Comparison of ENCODE assay signal across 8 cellular contexts in genomic region chr3:132660745-132661067, GRCh38. TPM values are rescaled to one million over a fixed set of nuclear protein-coding genes. Genes with fewer than 3 reads are reported as not detected.
DNase-seq lines count a peak whose midpoint lies in the region; ATAC-seq, FAIRE-seq and TF ChIP-seq lines count a peak whose summit lies in the region.

No MANE protein-coding gene starts in this region.

- no peaks in the 10 kb centered on the region for H3F3A ChIP-seq in DOHH2 (ENCODE audit: control insufficient read depth, insufficient read depth)
- H3F3A ChIP-seq in PC-3 (ENCODE audit: low read length, unreplicated experiment) = peaks cover 2% of the 10 kb centered on the region

- H3K36me3 Mint-ChIP-seq in naive thymus-derived CD4-positive, alpha-beta T cell = peaks cover 0 to 8% (median 3%) of the 10 kb centered on the region in 5 donors

- BruUV-seq in PC-3 (replicated peaks; lab: Mats Ljungman, UMichigan) = no TSS peak

- H3K27me3 Mint-ChIP-seq in naive thymus-derived CD4-positive, alpha-beta T cell = no peaks in the 10 kb centered on the region

- peak overlapping the region; percentile 86 for H3K4me3 ChIP-seq in DOHH2 (ENCODE audit: low read length)
- peak overlapping the region; percentile 93 for H3K4me3 ChIP-seq in PC-3 (ENCODE audit: low read length)
- peak overlapping the region; percentile 99 for H3K4me3 ChIP-seq in naive thymus-derived CD4-positive, alpha-beta T cell (ENCODE audit: low read length)

- TF ChIP-seq POLR2A in H54 (IDR thresholded peaks at IDR 0.05; ENCODE audit: low read depth, low read length) = no peak

- H3K4me3 Mint-ChIP-seq in naive thymus-derived CD4-positive, alpha-beta T cell = peak overlapping the region; percentile 84 to 98 (median 97)

- H4K20me1 ChIP-seq in DOHH2 (ENCODE audit: control insufficient read depth, insufficient read depth, low read depth, low read length) (no peaks in the 10 kb centered on the region), PC-3 (ENCODE audit: low read length) (peaks cover 6% of the 10 kb centered on the region; the same call in 1 of the 2 replicates)

- H3K9me2 ChIP-seq in DOHH2 (replicated peaks; ENCODE audit: control insufficient read depth, low read length) (no peaks in the 10 kb centered on the region), PC-3 (replicated peaks; ENCODE audit: low read length) (no peaks in the 10 kb centered on the region)

- intact Hi-C loops in PC-3 (cut with micrococcal nuclease) = no loop called here
- intact Hi-C loops in naive thymus-derived CD4-positive, alpha-beta T cell (cut with micrococcal nuclease) = loop anchor here (1.0 to 10.0 kb wide), 9 partner anchors 62 to 1825 kb away; partner anchors contain the start of genes DNAJC13 (in 2 of the 2), NPHP3 (in 2 of the 2), ANAPC13 (in 1 of the 2) and ATP2C1 (in 1 of the 2)

- H3K27ac ChIP-seq in DOHH2 (ENCODE audit: low read depth, low read length) (peak overlapping the region; percentile 36), PC-3 (ENCODE audit: low read length) (peak overlapping the region; percentile 35; the same call in 1 of the 2 replicates), epithelial cell of prostate (peak overlapping the region; percentile 79)
- H3K27ac ChIP-seq in naive thymus-derived CD4-positive, alpha-beta T cell (ENCODE audit: low read depth, low read length) = peak overlapping the region; percentile 92

- CTCF ChIA-PET in PC-3 (lab: Charles Lee) = interaction anchor here (0.5 kb wide), 1 partner anchor 9 kb away, joined by 4 read pairs; no protein-coding TSS in a partner anchor
- CTCF ChIA-PET in naive thymus-derived CD4-positive, alpha-beta T cell (lab: Charles Lee) = interaction anchor here (0.5 to 2.2 kb wide), 4 partner anchors 12 to 128 kb away, joined by 3 to 6 read pairs (median 3); no protein-coding TSS in a partner anchor

- peak overlapping the region; percentile 96 for H2AFZ ChIP-seq in PC-3 (ENCODE audit: low read length)

- DNase-seq in H54 (ENCODE audit: insufficient read length, low spot score) (no peak), PC-3 (peak; percentile 15), epithelial cell of prostate (ENCODE audit: low read depth, low spot score) (no peak), GDM1 (lab: John Stamatoyannopoulos, UW) (no peak), NCI-H2029 treated with DMSO at 0.1 percent for 48 hours (lab: John Stamatoyannopoulos, UW) (no peak)
- no peak for DNase-seq in naive thymus-derived CD4-positive, alpha-beta T cell

- H3K9me3 ChIP-seq in DOHH2 (ENCODE audit: control insufficient read depth, insufficient read depth, low read length) (no peaks in the 10 kb centered on the region), PC-3 (ENCODE audit: low read length) (no peaks in the 10 kb centered on the region)
- H3K9me3 ChIP-seq in naive thymus-derived CD4-positive, alpha-beta T cell (ENCODE audit: control insufficient read depth in 2 of 3, low read length in 3 of 3) = no peaks in the 10 kb centered on the region

- H3K36me3 ChIP-seq in DOHH2 (ENCODE audit: control insufficient read depth, low read length) (peaks cover 19% of the 10 kb centered on the region), PC-3 (ENCODE audit: low read depth, low read length) (no peaks in the 10 kb centered on the region)
- peaks cover 0 to 14% (median 0%) of the 10 kb centered on the region in 3 experiments for H3K36me3 ChIP-seq in naive thymus-derived CD4-positive, alpha-beta T cell (ENCODE audit: control insufficient read depth in 2 of 3, insufficient read depth in 3 of 3, low read length in 3 of 3)

- H3K9me3 Mint-ChIP-seq in naive thymus-derived CD4-positive, alpha-beta T cell = no peaks in the 10 kb centered on the region

- peaks cover 89% of the 10 kb centered on the region for H3K79me2 ChIP-seq in DOHH2 (ENCODE audit: control insufficient read depth, low read length)
- peaks cover 66% of the 10 kb centered on the region for H3K79me2 ChIP-seq in PC-3 (ENCODE audit: low read length)

- ATAC-seq in PC-3 (peak; percentile 9), HG03108 (IDR thresholded peaks at IDR 0.05; ENCODE audit: unreplicated experiment) (no peak)
- no peak for ATAC-seq in naive thymus-derived CD4-positive, alpha-beta T cell

- H3K4me1 ChIP-seq in DOHH2 (ENCODE audit: control insufficient read depth, low read length) (peaks cover 31% of the 10 kb centered on the region), PC-3 (ENCODE audit: insufficient read depth, low read length) (peaks cover 24% of the 10 kb centered on the region)
- H3K4me1 ChIP-seq in naive thymus-derived CD4-positive, alpha-beta T cell (ENCODE audit: control insufficient read depth in 2 of 2, insufficient read depth in 2 of 2, low read length in 2 of 2) = peaks cover 9 to 19% of the 10 kb centered on the region in 2 donors

- no peak for TF ChIP-seq CTCF in DOHH2 (IDR thresholded peaks at IDR 0.05; ENCODE audit: low read depth, low read length, poor library complexity, severe bottlenecking)
- no peak for TF ChIP-seq CTCF in PC-3 (conservative IDR thresholded peaks at IDR 0.05; ENCODE audit: low read depth, low read length)

- FAIRE-seq in H54 (lab: Jason Lieb, UNC) = peak; percentile 33

- peaks cover 43 to 79% (median 69%) of the 10 kb centered on the region in 7 donors for H3K4me1 Mint-ChIP-seq in naive thymus-derived CD4-positive, alpha-beta T cell

- H3K27me3 ChIP-seq in DOHH2 (ENCODE audit: control insufficient read depth, low read length) = no peaks in the 10 kb centered on the region
- no peaks in the 10 kb centered on the region for H3K27me3 ChIP-seq in PC-3 (ENCODE audit: low read length)
- H3K27me3 ChIP-seq in naive thymus-derived CD4-positive, alpha-beta T cell (ENCODE audit: control insufficient read depth in 2 of 2, insufficient read depth in 2 of 2, low read length in 2 of 2) = no peaks in the 10 kb centered on the region

- peak overlapping the region; percentile 95 to 98 (median 96) for H3K27ac Mint-ChIP-seq in naive thymus-derived CD4-positive, alpha-beta T cell

- H3K9ac ChIP-seq in PC-3 (ENCODE audit: low read length) = peak overlapping the region; percentile 90

- peak overlapping the region; percentile 73 for H3K4me2 ChIP-seq in DOHH2 (ENCODE audit: low read length)
- peak overlapping the region; percentile 93 for H3K4me2 ChIP-seq in PC-3 (ENCODE audit: low read length)

- POLR2A ChIA-PET in PC-3 (lab: Charles Lee; ENCODE audit: unreplicated experiment) = no interaction called here
- POLR2A ChIA-PET in naive thymus-derived CD4-positive, alpha-beta T cell (lab: Charles Lee) = interaction anchor here (0.5 to 2.3 kb wide), 6 partner anchors 9 to 912 kb away, joined by 3 to 9 read pairs (median 4); partner anchors contain the start of gene CDV3

RNA-seq across cellular contexts. Expression of gene UBA5, which starts 0.6 kb away (rescaled TPM):
- 66.6 and 78.7 TPM in 2 replicates for total RNA-seq in PC-3 (2014; rRNA removed)
- 10 to 100 TPM; 26.8 to 41.5 (median 35.5) TPM for total RNA-seq in naive thymus-derived CD4-positive, alpha-beta T cell
- polyA plus RNA-seq in naive thymus-derived CD4-positive, alpha-beta T cell = 10 to 100 TPM; 42.6 to 43.1 TPM

RNA-seq across cellular contexts. Expression of gene ACAD11, which starts 1.1 kb away (rescaled TPM):
- total RNA-seq in PC-3 (2014; rRNA removed) = 4.7 and 5.8 TPM in 2 replicates
- total RNA-seq in naive thymus-derived CD4-positive, alpha-beta T cell = 10 to 100 TPM; 15.0 to 33.7 (median 27.5) TPM
- 10 to 100 TPM in 1 of 2 donors, 1 to 10 TPM in 1; 6.0 to 11.7 TPM for polyA plus RNA-seq in naive thymus-derived CD4-positive, alpha-beta T cell

Comparison
In these comparisons a context has a peak if more than half of its experiments do, and no peak if none do; other contexts are left out.
1. H3K27ac ChIP-seq: peak in every context shown above with its lines; median percentile 92 in naive thymus-derived CD4-positive, alpha-beta T cell; 79 in epithelial cell of prostate; 36 in DOHH2; 35 in PC-3.